ENCODE assay signal across 14 cellular contexts in genomic region chr18:70127307-70127828, GRCh38.
DNase-seq lines count a peak whose midpoint lies in the region; ATAC-seq and TF ChIP-seq lines count a peak whose summit lies in the region.
"Had no signal": no experiment of that assay in that cellular context is flagged by ENCODE, and none has a peak within 500 bp of the region (broad histone marks: within the 10 kb centered on the region; RNA-seq: fewer than 3 reads in every experiment).

No MANE protein-coding gene starts in this region.

- 69 to 92% methylated on average over 1 of the region's 1 CpG for WGBS in testis, 2 donors

- H3K9me3 ChIP-seq in BE2C (no peaks in the 10 kb centered on the region), testis (no peaks in the 10 kb centered on the region)
- H3K9me3 ChIP-seq: BLaER1 treated with 17β-estradiol and CSF1 and Interleukin-3, amounts not matched to agents 10 nM and 100 nM had no signal

- TF ChIP-seq POLR2A in testis (IDR thresholded peaks at IDR 0.05): no peak

- peak in 2 of 3 experiments; percentile 14 to 66 for DNase-seq in NCI-H1417 (lab: John Stamatoyannopoulos, UW)
- DNase-seq in NCI-H1417 treated with DMSO at 0.1 percent for 48 hours (lab: John Stamatoyannopoulos, UW): no peak
- peak; percentile 12 for DNase-seq in BE2C
- DNase-seq in OCI-M1 (lab: John Stamatoyannopoulos, UW): peak; percentile 65
- DNase-seq in testis: no peak
- no peak for DNase-seq in GM10248 (ENCODE audit: extremely low spot score)
- DNase-seq: 8988T; AML-193; CD4-positive, CD25-positive, alpha-beta regulatory T cell; DMS79 treated with DMSO at 0.1 percent for 48 hours; EL had no signal

- no peak overlapping the region for H3K4me3 ChIP-seq in BE2C (ENCODE audit: low read depth, low read length)
- H3K4me3 ChIP-seq in testis: no peak overlapping the region
- H3K4me3 ChIP-seq: BLaER1 treated with 17β-estradiol and CSF1 and Interleukin-3, amounts not matched to agents 10 nM and 100 nM had no signal

- POLR2A ChIA-PET in GM10248 (lab: Yijun Ruan, JAX): no interaction called here

- H3K27me3 ChIP-seq in BE2C (no peaks in the 10 kb centered on the region), testis (no peaks in the 10 kb centered on the region)
- H3K27me3 ChIP-seq: BLaER1 treated with 17β-estradiol and CSF1 and Interleukin-3, amounts not matched to agents 10 nM and 100 nM had no signal

- CTCF ChIA-PET in GM10248 (lab: Yijun Ruan, JAX): interaction anchor here (1.1 to 1.4 kb wide), 3 partner anchors 38 to 68 kb away, joined by 3 to 4 read pairs (median 3); no protein-coding TSS in a partner anchor

- intact Hi-C loops in testis (cut with DNase I; ENCODE audit: low total_unique reads): no loop called here

- no peak for ATAC-seq in GM18498 (IDR thresholded peaks at IDR 0.05; ENCODE audit: unreplicated experiment)

- TF ChIP-seq CTCF in BE2C (IDR thresholded peaks at IDR 0.05; ENCODE audit: low read depth, low read length) (no peak), VCaP (conservative IDR thresholded peaks at IDR 0.05) (no peak), testis (IDR thresholded peaks at IDR 0.05) (no peak), GM10248 (IDR thresholded peaks at IDR 0.05; ENCODE audit: control extremely low read depth, extremely low read depth, low read depth, missing control alignments) (no peak)

- peak overlapping the region; percentile 63 for H3K27ac ChIP-seq in VCaP
- H3K27ac ChIP-seq in testis: no peak overlapping the region
- H3K27ac ChIP-seq: BLaER1 treated with 17β-estradiol and CSF1 and Interleukin-3, amounts not matched to agents 10 nM and 100 nM had no signal

- H3K36me3 ChIP-seq in BE2C: no peaks in the 10 kb centered on the region
- H3K36me3 ChIP-seq in testis (ENCODE audit: low read depth, missing control alignments): peaks cover 4% of the 10 kb centered on the region

- H3K4me1 ChIP-seq in BE2C (peaks cover 4% of the 10 kb centered on the region), testis (no peaks in the 10 kb centered on the region)
- H3K4me1 ChIP-seq: BLaER1 treated with 17β-estradiol and CSF1 and Interleukin-3, amounts not matched to agents 10 nM and 100 nM had no signal

Comparison
In these comparisons a context has a peak if more than half of its experiments do, and no peak if none do; other contexts are left out.
1. DNase-seq: peak in NCI-H1417 (2 of 3), BE2C (single experiment) and OCI-M1 (single experiment); none in NCI-H1417 treated with DMSO at 0.1 percent for 48 hours (single experiment), testis (single experiment) and GM10248 (single experiment).